In the genomic region with DNA sequence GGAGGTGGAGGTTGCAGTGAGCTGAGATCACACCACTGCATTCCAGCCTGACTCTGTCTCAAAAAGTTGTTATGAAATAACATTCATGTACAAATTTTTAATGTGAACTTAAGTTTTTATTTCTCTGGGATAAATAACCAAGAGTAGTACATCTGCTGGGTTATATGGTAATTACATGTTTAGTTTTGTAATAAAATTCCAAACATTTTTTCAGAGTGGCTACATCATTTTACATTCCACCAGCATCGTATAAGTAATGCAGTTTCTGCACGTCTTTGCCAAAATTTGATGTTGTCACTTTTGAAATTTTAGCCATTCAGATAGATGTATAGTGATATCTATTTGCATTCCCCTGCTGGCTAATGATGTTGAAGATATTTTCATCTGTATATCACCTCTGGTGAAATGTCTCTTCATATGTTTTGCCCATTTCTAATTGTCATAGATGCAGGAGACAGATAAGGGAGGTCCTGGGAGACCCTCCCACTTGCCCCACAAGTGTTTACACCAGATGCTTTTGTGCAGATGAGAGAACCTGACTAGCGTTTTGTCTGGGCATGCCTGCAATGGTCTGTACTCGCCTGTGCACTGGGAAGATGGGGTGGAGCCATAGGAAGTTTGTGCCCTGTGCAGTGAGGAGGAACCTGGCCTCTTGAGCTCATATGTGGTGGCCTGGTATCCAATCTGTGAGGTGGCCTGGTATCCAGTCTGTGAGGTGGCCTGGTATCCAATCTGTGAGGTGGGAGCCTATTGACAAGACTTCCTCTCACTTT, we compare ENCODE assay signal across 1 cellular context.
TF ChIP-seq lines count a peak whose summit lies in the region.

No MANE protein-coding gene starts in this region.

TF ChIP-seq in WTC11, 78 proteins besides CTCF, POLR2A, EP300 and RAD21 (continued from another document):
- TF ChIP-seq, protein P1, sequence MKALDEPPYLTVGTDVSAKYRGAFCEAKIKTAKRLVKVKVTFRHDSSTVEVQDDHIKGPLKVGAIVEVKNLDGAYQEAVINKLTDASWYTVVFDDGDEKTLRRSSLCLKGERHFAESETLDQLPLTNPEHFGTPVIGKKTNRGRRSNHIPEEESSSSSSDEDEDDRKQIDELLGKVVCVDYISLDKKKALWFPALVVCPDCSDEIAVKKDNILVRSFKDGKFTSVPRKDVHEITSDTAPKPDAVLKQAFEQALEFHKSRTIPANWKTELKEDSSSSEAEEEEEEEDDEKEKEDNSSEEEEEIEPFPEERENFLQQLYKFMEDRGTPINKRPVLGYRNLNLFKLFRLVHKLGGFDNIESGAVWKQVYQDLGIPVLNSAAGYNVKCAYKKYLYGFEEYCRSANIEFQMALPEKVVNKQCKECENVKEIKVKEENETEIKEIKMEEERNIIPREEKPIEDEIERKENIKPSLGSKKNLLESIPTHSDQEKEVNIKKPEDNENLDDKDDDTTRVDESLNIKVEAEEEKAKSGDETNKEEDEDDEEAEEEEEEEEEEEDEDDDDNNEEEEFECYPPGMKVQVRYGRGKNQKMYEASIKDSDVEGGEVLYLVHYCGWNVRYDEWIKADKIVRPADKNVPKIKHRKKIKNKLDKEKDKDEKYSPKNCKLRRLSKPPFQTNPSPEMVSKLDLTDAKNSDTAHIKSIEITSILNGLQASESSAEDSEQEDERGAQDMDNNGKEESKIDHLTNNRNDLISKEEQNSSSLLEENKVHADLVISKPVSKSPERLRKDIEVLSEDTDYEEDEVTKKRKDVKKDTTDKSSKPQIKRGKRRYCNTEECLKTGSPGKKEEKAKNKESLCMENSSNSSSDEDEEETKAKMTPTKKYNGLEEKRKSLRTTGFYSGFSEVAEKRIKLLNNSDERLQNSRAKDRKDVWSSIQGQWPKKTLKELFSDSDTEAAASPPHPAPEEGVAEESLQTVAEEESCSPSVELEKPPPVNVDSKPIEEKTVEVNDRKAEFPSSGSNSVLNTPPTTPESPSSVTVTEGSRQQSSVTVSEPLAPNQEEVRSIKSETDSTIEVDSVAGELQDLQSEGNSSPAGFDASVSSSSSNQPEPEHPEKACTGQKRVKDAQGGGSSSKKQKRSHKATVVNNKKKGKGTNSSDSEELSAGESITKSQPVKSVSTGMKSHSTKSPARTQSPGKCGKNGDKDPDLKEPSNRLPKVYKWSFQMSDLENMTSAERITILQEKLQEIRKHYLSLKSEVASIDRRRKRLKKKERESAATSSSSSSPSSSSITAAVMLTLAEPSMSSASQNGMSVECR (CRISPR knock-in tag; IDR thresholded peaks at IDR 0.05; ENCODE audit: borderline replicate concordance): no peak
- TF ChIP-seq ZNF263 (CRISPR knock-in tag; IDR thresholded peaks at IDR 0.05; ENCODE audit: low read depth): no peak
